Comparison of ENCODE assay signal across 12 cellular contexts in the genomic region with DNA sequence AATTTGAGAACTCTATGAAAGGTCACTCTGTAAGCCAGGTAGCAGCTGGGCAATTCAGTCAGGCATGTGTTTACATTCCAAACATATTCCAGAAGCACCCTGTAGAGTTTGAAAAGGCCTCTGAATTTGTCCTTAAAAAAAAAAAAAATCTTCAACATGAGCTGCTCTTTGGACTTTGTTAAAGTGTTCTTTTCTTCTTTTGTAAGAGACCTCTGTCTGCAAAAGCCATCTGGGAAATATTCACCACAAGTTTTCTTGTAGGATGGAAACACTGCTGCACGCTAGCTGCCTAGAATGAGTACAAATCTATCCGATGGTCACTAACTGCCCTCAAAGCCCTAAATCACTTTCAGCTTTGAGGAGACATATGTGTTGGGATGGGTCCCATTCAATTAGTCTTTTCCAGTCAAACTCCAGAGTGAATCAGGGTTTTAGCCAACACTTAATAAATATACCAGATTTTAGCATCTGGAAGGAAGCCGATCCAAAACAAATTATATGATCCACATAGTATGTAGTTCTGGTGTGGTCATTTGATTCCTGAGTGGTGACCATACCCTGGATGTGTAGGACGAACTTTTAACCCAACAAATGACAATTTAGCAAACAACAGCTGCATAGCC.
A peak's percentile ranks its signal among the peaks of the same experiment; 100 is the strongest.
DNase-seq lines count a peak whose midpoint lies in the region; FAIRE-seq and TF ChIP-seq lines count a peak whose summit lies in the region.
"Had no signal": no experiment of that assay in that cellular context is flagged by ENCODE, and none has a peak within 500 bp of the region (broad histone marks: within the 10 kb centered on the region; RNA-seq: fewer than 3 reads in every experiment).

No MANE protein-coding gene starts in this region.

- H3K4me2 ChIP-seq in fibroblast of lung (ENCODE audit: extremely low read depth, insufficient read depth, low read length): peak overlapping the region; percentile 17

- peak; percentile 35 for FAIRE-seq in D721Med (lab: Jason Lieb, UNC)

- no peaks in the 10 kb centered on the region for H3K9me3 ChIP-seq in fibroblast of lung (ENCODE audit: control insufficient read depth, insufficient read depth, low read depth, low read length)
- H3K9me3 ChIP-seq: right atrium auricular region had no signal

- no peaks in the 10 kb centered on the region for H3K79me2 ChIP-seq in fibroblast of lung (ENCODE audit: control insufficient read depth, insufficient read depth, low read length)

- DNase-seq in D721Med (ENCODE audit: insufficient read length, low spot score): no peak
- DNase-seq in NCI-H524 treated with DMSO at 0.1 percent for 48 hours (lab: John Stamatoyannopoulos, UW): peak; percentile 45
- peak; percentile 97 to 98 for DNase-seq in fibroblast of lung (ENCODE audit: low read depth in 2 of 2)
- peak; percentile 44 for DNase-seq in renal cortical epithelial cell (ENCODE audit: low read depth)
- no peak for DNase-seq in HuH-7 (ENCODE audit: low spot score)
- DNase-seq in NCI-H1436 (lab: John Stamatoyannopoulos, UW): no peak
- DNase-seq in RPMI8226: no peak
- DNase-seq in activated CD4-positive, alpha-beta T cell treated with anti-CD3 and anti-CD28 coated beads for 48 hours: no peak
- DNase-seq: activated T-cell treated with anti-CD3 and anti-CD28 coated beads, Interleukin-2, amount 50 U/mL, for 48 hours; stimulated activated CD8-positive, alpha-beta memory T cell treated with anti-CD3 and anti-CD28 coated beads, Interleukin-4, amount 100 ng/mL, for 48 hours had no signal

- H3K27me3 ChIP-seq in fibroblast of lung (ENCODE audit: control insufficient read depth, insufficient read depth, low read length): no peaks in the 10 kb centered on the region
- H3K27me3 ChIP-seq: right atrium auricular region had no signal

- no peak overlapping the region for H2AFZ ChIP-seq in fibroblast of lung (ENCODE audit: low read length)

- H3K9ac ChIP-seq in fibroblast of lung (ENCODE audit: insufficient read depth, low read length): no peak overlapping the region

- H3K4me3 ChIP-seq in fibroblast of lung (replicated peaks in 1 of 4; ENCODE audit: control extremely low read depth in 1 of 4, insufficient read depth in 1 of 4, low read depth in 3 of 4, low read length in 4 of 4): no peak overlapping the region
- H3K4me3 ChIP-seq: right atrium auricular region had no signal

- H3K27ac ChIP-seq in fibroblast of lung (ENCODE audit: insufficient read depth, low read length): peak overlapping the region; percentile 88
- H3K27ac ChIP-seq: right atrium auricular region, VCaP had no signal

- no peaks in the 10 kb centered on the region for H4K20me1 ChIP-seq in fibroblast of lung (ENCODE audit: control insufficient read depth, extremely low read depth, insufficient read depth, low read length)

- peaks cover 35% of the 10 kb centered on the region for H3K4me1 ChIP-seq in fibroblast of lung (ENCODE audit: control insufficient read depth, extremely low read depth, insufficient read depth, low read length)

- H3K36me3 ChIP-seq in fibroblast of lung (ENCODE audit: control insufficient read depth, insufficient read depth, low read length): no peaks in the 10 kb centered on the region
- H3K36me3 ChIP-seq: right atrium auricular region had no signal

- TF ChIP-seq CTCF in D721Med (IDR thresholded peaks at IDR 0.05; ENCODE audit: insufficient read depth, missing control alignments): no peak
- TF ChIP-seq CTCF in fibroblast of lung (conservative IDR thresholded peaks at IDR 0.05 in 1 of 2, IDR thresholded peaks at IDR 0.05 in 1 of 2; ENCODE audit: low read depth in 1 of 2, low read length in 2 of 2): no peak

Comparison
In these comparisons a context has a peak if more than half of its experiments do, and no peak if none do; other contexts are left out.
1. DNase-seq: peak in NCI-H524 treated with DMSO at 0.1 percent for 48 hours (single experiment), fibroblast of lung (2 of 2) and renal cortical epithelial cell (single experiment); none in D721Med (single experiment), HuH-7 (single experiment), NCI-H1436 (single experiment), RPMI8226 (single experiment) and activated CD4-positive, alpha-beta T cell treated with anti-CD3 and anti-CD28 coated beads for 48 hours (single experiment).